ENCODE assay signal across 41 cellular contexts in genomic region chr11:113954235-113954634, GRCh38. TPM values are rescaled to one million over a fixed set of nuclear protein-coding genes. Genes with fewer than 3 reads are reported as not detected.
"Had no signal": no experiment of that assay in that cellular context is flagged by ENCODE, and none has a peak within 500 bp of the region (broad histone marks: within the 10 kb centered on the region; RNA-seq: fewer than 3 reads in every experiment).

No MANE protein-coding gene starts in this region.

- H3K4me1 Mint-ChIP-seq: activated CD4-positive, alpha-beta memory T cell treated with anti-CD3 and anti-CD28 coated beads, Interleukin-2, amount 10 ng/mL, durations not matched to agents 7 days and 5 days; activated CD4-positive, alpha-beta T cell treated with anti-CD3 and anti-CD28 coated beads for 36 hours; activated CD4-positive, alpha-beta T cell treated with anti-CD3 and anti-CD28 coated beads, Interleukin-2, amount 10 ng/mL, durations not matched to agents 7 days and 5 days; activated CD8-positive, alpha-beta memory T cell treated with anti-CD3 and anti-CD28 coated beads, Interleukin-2, amount 10 ng/mL, durations not matched to agents 7 days and 5 days; activated naive CD4-positive, alpha-beta T cell treated with anti-CD3 and anti-CD28 coated beads, Interleukin-2, amount 10 ng/mL, durations not matched to agents 7 days and 5 days; activated naive CD4-positive, alpha-beta T cell treated with anti-CD3 and anti-CD28 coated beads, Interleukin-2, amount 50 U/mL, for 24 hours; activated naive CD8-positive, alpha-beta T cell treated with anti-CD3 and anti-CD28 coated beads, Interleukin-2, amount 10 ng/mL, durations not matched to agents 7 days and 5 days; activated naive CD8-positive, alpha-beta T cell treated with anti-CD3 and anti-CD28 coated beads, Interleukin-2, amount 50 U/mL, for 24 hours; central memory CD8-positive, alpha-beta T cell had no signal

- ATAC-seq: activated CD4-positive, alpha-beta T cell treated with anti-CD3 and anti-CD28 coated beads for 36 hours; activated CD4-positive, CD25-positive, alpha-beta regulatory T cell treated with anti-CD3 and anti-CD28 coated beads, Interleukin-2, amount 50 U/mL, for 24 hours; activated CD8-positive, alpha-beta memory T cell treated with anti-CD3 and anti-CD28 coated beads, Interleukin-2, amount 10 ng/mL, durations not matched to agents 7 days and 5 days; activated CD8-positive, alpha-beta T cell treated with anti-CD3 and anti-CD28 coated beads, Interleukin-2, amount 10 ng/mL, durations not matched to agents 7 days and 5 days; activated naive CD8-positive, alpha-beta T cell treated with anti-CD3 and anti-CD28 coated beads, Interleukin-2, amount 50 U/mL, for 24 hours; WTC11 had no signal

- H3K4me3 ChIP-seq: ascending aorta, cardiac muscle cell had no signal

- H3K27me3 ChIP-seq: ascending aorta, cardiac muscle cell had no signal

- H3K4me1 ChIP-seq: ascending aorta had no signal

- H3K9me3 Mint-ChIP-seq: activated CD4-positive, alpha-beta memory T cell treated with anti-CD3 and anti-CD28 coated beads, Interleukin-2, amount 10 ng/mL, durations not matched to agents 7 days and 5 days; activated CD4-positive, alpha-beta T cell treated with anti-CD3 and anti-CD28 coated beads, Interleukin-2, amount 10 ng/mL, durations not matched to agents 7 days and 5 days; activated naive CD4-positive, alpha-beta T cell treated with anti-CD3 and anti-CD28 coated beads, Interleukin-2, amount 10 ng/mL, durations not matched to agents 7 days and 5 days; activated naive CD4-positive, alpha-beta T cell treated with anti-CD3 and anti-CD28 coated beads, Interleukin-2, amount 50 U/mL, for 24 hours; activated naive CD8-positive, alpha-beta T cell treated with anti-CD3 and anti-CD28 coated beads, Interleukin-2, amount 10 ng/mL, durations not matched to agents 7 days and 5 days; activated naive CD8-positive, alpha-beta T cell treated with anti-CD3 and anti-CD28 coated beads, Interleukin-2, amount 50 U/mL, for 24 hours; activated T-cell treated with anti-CD3 and anti-CD28 coated beads, Interleukin-2, amount 50 U/mL, for 24 hours; activated T-helper 2 cell treated with anti-CD3 and anti-CD28 coated beads, Interferon-gamma antibody, Interleukin-2, Interleukin-4, amounts not matched to agents 10 μg/mL and 5 μg/mL and 100 μg/mL, durations not matched to agents 14 hours and 24 hours and 36 hours; central memory CD8-positive, alpha-beta T cell; T-helper 1 cell treated with Interleukin-12 subunit alpha and Interleukin-12 subunit beta and Interleukin-4 antibody, amounts not matched to agents 30 μg/mL and 1 μg/mL, for 36 hours; T-helper 2 cell treated with Interferon-gamma antibody and Interleukin-4, amounts not matched to agents 5 μg/mL and 100 μg/mL, for 36 hours; WTC11 had no signal

- H3K36me3 Mint-ChIP-seq: activated CD8-positive, alpha-beta memory T cell treated with anti-CD3 and anti-CD28 coated beads, Interleukin-2, amount 10 ng/mL, durations not matched to agents 7 days and 5 days; activated naive CD4-positive, alpha-beta T cell treated with anti-CD3 and anti-CD28 coated beads, Interleukin-2, amount 10 ng/mL, durations not matched to agents 7 days and 5 days; activated naive CD4-positive, alpha-beta T cell treated with anti-CD3 and anti-CD28 coated beads, Interleukin-2, amount 50 U/mL, for 24 hours; activated naive CD8-positive, alpha-beta T cell; activated naive CD8-positive, alpha-beta T cell treated with anti-CD3 and anti-CD28 coated beads, Interleukin-2, amount 10 ng/mL, durations not matched to agents 7 days and 5 days; brain; WTC11 had no signal

- H3K36me3 ChIP-seq: ascending aorta, cardiac muscle cell had no signal

- H3K9me3 ChIP-seq: ascending aorta had no signal

- H3K4me3 Mint-ChIP-seq: activated CD4-positive, alpha-beta memory T cell treated with anti-CD3 and anti-CD28 coated beads, Interleukin-2, amount 10 ng/mL, durations not matched to agents 7 days and 5 days; activated CD4-positive, alpha-beta T cell treated with anti-CD3 and anti-CD28 coated beads for 36 hours; activated CD4-positive, alpha-beta T cell treated with anti-CD3 and anti-CD28 coated beads, Interleukin-2, amount 10 ng/mL, durations not matched to agents 7 days and 5 days; activated CD8-positive, alpha-beta memory T cell treated with anti-CD3 and anti-CD28 coated beads, Interleukin-2, amount 10 ng/mL, durations not matched to agents 7 days and 5 days; activated CD8-positive, alpha-beta T cell treated with anti-CD3 and anti-CD28 coated beads, Interleukin-2, amount 10 ng/mL, durations not matched to agents 7 days and 5 days; activated naive CD4-positive, alpha-beta T cell treated with anti-CD3 and anti-CD28 coated beads, Interleukin-2, amount 10 ng/mL, durations not matched to agents 7 days and 5 days; activated naive CD4-positive, alpha-beta T cell treated with anti-CD3 and anti-CD28 coated beads, Interleukin-2, amount 50 U/mL, for 24 hours; activated naive CD8-positive, alpha-beta T cell; activated naive CD8-positive, alpha-beta T cell treated with anti-CD3 and anti-CD28 coated beads, Interleukin-2, amount 10 ng/mL, durations not matched to agents 7 days and 5 days; activated naive CD8-positive, alpha-beta T cell treated with anti-CD3 and anti-CD28 coated beads, Interleukin-2, amount 50 U/mL, for 24 hours; activated T-cell treated with anti-CD3 and anti-CD28 coated beads, Interleukin-2, amount 50 U/mL, for 24 hours; brain; central memory CD8-positive, alpha-beta T cell; T-helper 1 cell treated with Interleukin-12 subunit alpha and Interleukin-12 subunit beta and Interleukin-4 antibody, amounts not matched to agents 30 μg/mL and 1 μg/mL, for 36 hours; T-helper 2 cell treated with Interferon-gamma antibody and Interleukin-4, amounts not matched to agents 5 μg/mL and 100 μg/mL, for 36 hours; WTC11 had no signal

- H3K27ac Mint-ChIP-seq: activated CD4-positive, alpha-beta memory T cell treated with anti-CD3 and anti-CD28 coated beads, Interleukin-2, amount 10 ng/mL, durations not matched to agents 7 days and 5 days; activated CD4-positive, alpha-beta T cell treated with anti-CD3 and anti-CD28 coated beads for 36 hours; activated CD4-positive, alpha-beta T cell treated with anti-CD3 and anti-CD28 coated beads, Interleukin-2, amount 10 ng/mL, durations not matched to agents 7 days and 5 days; activated CD8-positive, alpha-beta memory T cell treated with anti-CD3 and anti-CD28 coated beads, Interleukin-2, amount 10 ng/mL, durations not matched to agents 7 days and 5 days; activated CD8-positive, alpha-beta T cell treated with anti-CD3 and anti-CD28 coated beads, Interleukin-2, amount 10 ng/mL, durations not matched to agents 7 days and 5 days; activated naive CD4-positive, alpha-beta T cell treated with anti-CD3 and anti-CD28 coated beads, Interleukin-2, amount 10 ng/mL, durations not matched to agents 7 days and 5 days; activated naive CD4-positive, alpha-beta T cell treated with anti-CD3 and anti-CD28 coated beads, Interleukin-2, amount 50 U/mL, for 24 hours; activated naive CD8-positive, alpha-beta T cell; activated naive CD8-positive, alpha-beta T cell treated with anti-CD3 and anti-CD28 coated beads, Interleukin-2, amount 10 ng/mL, durations not matched to agents 7 days and 5 days; activated naive CD8-positive, alpha-beta T cell treated with anti-CD3 and anti-CD28 coated beads, Interleukin-2, amount 50 U/mL, for 24 hours; activated T-cell treated with anti-CD3 and anti-CD28 coated beads, Interleukin-2, amount 50 U/mL, for 24 hours; activated T-helper 2 cell treated with anti-CD3 and anti-CD28 coated beads, Interferon-gamma antibody, Interleukin-2, Interleukin-4, amounts not matched to agents 10 μg/mL and 5 μg/mL and 100 μg/mL, durations not matched to agents 14 hours and 24 hours and 36 hours; brain; T-helper 1 cell treated with Interleukin-12 subunit alpha and Interleukin-12 subunit beta and Interleukin-4 antibody, amounts not matched to agents 30 μg/mL and 1 μg/mL, for 36 hours; T-helper 2 cell treated with Interferon-gamma antibody and Interleukin-4, amounts not matched to agents 5 μg/mL and 100 μg/mL, for 36 hours; WTC11 had no signal

- FAIRE-seq: bronchial epithelial cell, TTC549 had no signal

- DNase-seq: activated CD4-positive, alpha-beta memory T cell treated with anti-CD3 and anti-CD28 coated beads, Interleukin-2, amount 10 ng/mL, durations not matched to agents 7 days and 5 days; activated CD4-positive, alpha-beta T cell treated with anti-CD3 and anti-CD28 coated beads for 1 hour; activated CD4-positive, alpha-beta T cell treated with anti-CD3 and anti-CD28 coated beads for 36 hours; activated CD4-positive, alpha-beta T cell treated with anti-CD3 and anti-CD28 coated beads for 48 hours; activated CD4-positive, alpha-beta T cell treated with anti-CD3 and anti-CD28 coated beads, Interleukin-2, amount 10 ng/mL, durations not matched to agents 7 days and 5 days; activated CD4-positive, alpha-beta T cell treated with anti-CD3 and anti-CD28 coated beads, Interleukin-2, amount 50 U/mL, for 48 hours; activated CD4-positive, CD25-positive, alpha-beta regulatory T cell; activated CD8-positive, alpha-beta memory T cell treated with anti-CD3 and anti-CD28 coated beads for 24 hours; activated CD8-positive, alpha-beta memory T cell treated with anti-CD3 and anti-CD28 coated beads, Interleukin-2, amount 10 ng/mL, durations not matched to agents 7 days and 5 days; activated CD8-positive, alpha-beta memory T cell treated with anti-CD3 and anti-CD28 coated beads, Interleukin-2, amount 50 U/mL, for 48 hours; activated CD8-positive, alpha-beta T cell treated with anti-CD3 and anti-CD28 coated beads, Interleukin-2, amount 10 ng/mL, durations not matched to agents 7 days and 5 days; activated effector memory CD4-positive, alpha-beta T cell treated with Interleukin-2 at 50 U/mL for 16 hours; activated gamma-delta T cell; activated naive CD4-positive, alpha-beta T cell treated with anti-CD3 and anti-CD28 coated beads, Interleukin-2, amount 10 ng/mL, durations not matched to agents 7 days and 5 days; activated naive CD4-positive, alpha-beta T cell treated with Interleukin-2 at 50 U/mL for 16 hours; activated naive CD8-positive, alpha-beta T cell treated with anti-CD3 and anti-CD28 coated beads, Interleukin-2, amount 10 ng/mL, durations not matched to agents 7 days and 5 days; activated naive CD8-positive, alpha-beta T cell treated with anti-CD3 and anti-CD28 coated beads, Interleukin-2, amount 50 U/mL, for 24 hours; activated T-cell treated with anti-CD3 and anti-CD28 coated beads, Interleukin-2, amount 50 U/mL, for 24 hours; activated T-cell treated with anti-CD3 and anti-CD28 coated beads, Interleukin-2, amount 50 U/mL, for 48 hours; amygdala; anterior cingulate cortex; caudate nucleus; cerebellar nuclear complex; T-helper 2 cell; T-helper 9 cell had no signal

- H3K27ac ChIP-seq: ascending aorta, cardiac muscle cell, VCaP had no signal

RNA-seq across cellular contexts. Expression of gene HTR3A, which starts 20.7 kb away (rescaled TPM):
- total RNA-seq: activated CD4-positive, alpha-beta memory T cell treated with anti-CD3 and anti-CD28 coated beads, Interleukin-2, amount 10 ng/mL, durations not matched to agents 7 days and 5 days; activated CD4-positive, alpha-beta T cell treated with anti-CD3 and anti-CD28 coated beads for 36 hours; activated CD4-positive, alpha-beta T cell treated with anti-CD3 and anti-CD28 coated beads, Interleukin-2, amount 10 ng/mL, durations not matched to agents 7 days and 5 days; activated CD8-positive, alpha-beta memory T cell treated with anti-CD3 and anti-CD28 coated beads, Interleukin-2, amount 10 ng/mL, durations not matched to agents 7 days and 5 days; activated CD8-positive, alpha-beta T cell treated with anti-CD3 and anti-CD28 coated beads, Interleukin-2, amount 10 ng/mL, durations not matched to agents 7 days and 5 days; activated naive CD8-positive, alpha-beta T cell treated with anti-CD3 and anti-CD28 coated beads, Interleukin-2, amount 10 ng/mL, durations not matched to agents 7 days and 5 days; activated T-helper 2 cell treated with anti-CD3 and anti-CD28 coated beads, Interferon-gamma antibody, Interleukin-2, Interleukin-4, amounts not matched to agents 10 μg/mL and 5 μg/mL and 100 μg/mL, durations not matched to agents 14 hours and 24 hours and 36 hours; ascending aorta; bronchial epithelial cell; chondrocyte had no signal
- polyA plus RNA-seq: cardiac muscle cell had no signal

RNA-seq across cellular contexts. Expression of gene HTR3B, which starts 49.6 kb away (rescaled TPM):
- total RNA-seq: activated CD4-positive, alpha-beta memory T cell treated with anti-CD3 and anti-CD28 coated beads, Interleukin-2, amount 10 ng/mL, durations not matched to agents 7 days and 5 days; activated CD4-positive, alpha-beta T cell treated with anti-CD3 and anti-CD28 coated beads for 36 hours; activated CD4-positive, alpha-beta T cell treated with anti-CD3 and anti-CD28 coated beads, Interleukin-2, amount 10 ng/mL, durations not matched to agents 7 days and 5 days; activated CD8-positive, alpha-beta memory T cell treated with anti-CD3 and anti-CD28 coated beads, Interleukin-2, amount 10 ng/mL, durations not matched to agents 7 days and 5 days; activated CD8-positive, alpha-beta T cell treated with anti-CD3 and anti-CD28 coated beads, Interleukin-2, amount 10 ng/mL, durations not matched to agents 7 days and 5 days; activated naive CD8-positive, alpha-beta T cell treated with anti-CD3 and anti-CD28 coated beads, Interleukin-2, amount 10 ng/mL, durations not matched to agents 7 days and 5 days; activated T-helper 2 cell treated with anti-CD3 and anti-CD28 coated beads, Interferon-gamma antibody, Interleukin-2, Interleukin-4, amounts not matched to agents 10 μg/mL and 5 μg/mL and 100 μg/mL, durations not matched to agents 14 hours and 24 hours and 36 hours; ascending aorta; bronchial epithelial cell; cardiac muscle cell; chondrocyte; WTC11 had no signal
- polyA plus RNA-seq: adipose tissue, cardiac muscle cell had no signal
